In the genomic region with DNA sequence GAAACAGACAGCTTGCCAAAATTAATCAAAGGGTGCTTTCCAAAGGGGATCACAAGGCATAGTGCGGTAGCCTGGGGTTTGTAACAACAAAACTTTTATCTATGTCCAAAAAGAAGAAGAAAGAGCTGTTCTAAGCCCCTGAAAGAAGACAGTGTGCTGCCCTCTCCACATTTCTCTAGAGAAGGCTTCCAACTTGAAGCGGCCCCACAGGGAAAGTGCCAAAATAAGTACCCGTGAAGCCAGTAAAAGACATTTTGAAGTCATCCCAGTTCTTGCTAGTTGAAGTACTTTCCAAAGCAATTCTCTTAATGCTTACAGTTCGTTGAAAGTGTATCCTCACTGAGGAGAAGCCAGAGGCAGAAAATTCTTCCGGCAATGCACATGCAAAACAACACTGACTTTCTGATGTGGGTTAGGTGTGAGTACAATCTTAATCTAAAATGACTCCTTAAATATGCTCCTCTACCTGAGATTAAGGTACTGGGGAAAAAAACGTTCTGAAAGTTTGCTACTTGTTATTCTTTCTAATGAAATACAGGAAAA, we compare ENCODE assay signal across 21 cellular contexts. TPM values are rescaled to one million over a fixed set of nuclear protein-coding genes. Genes with fewer than 3 reads are reported as not detected.
A peak's percentile ranks its signal among the peaks of the same experiment; 100 is the strongest.
DNase-seq lines count a peak whose midpoint lies in the region; ATAC-seq and TF ChIP-seq lines count a peak whose summit lies in the region.
"Had no signal": no experiment of that assay in that cellular context is flagged by ENCODE, and none has a peak within 500 bp of the region (broad histone marks: within the 10 kb centered on the region; RNA-seq: fewer than 3 reads in every experiment).

No MANE protein-coding gene starts in this region.

- H3K36me3 Mint-ChIP-seq in activated T-cell treated with anti-CD3 and anti-CD28 coated beads, Interleukin-2, amount 50 U/mL, for 24 hours (ENCODE audit: low read depth) = peaks cover 52% of the 10 kb centered on the region
- H3K36me3 Mint-ChIP-seq in activated T-helper 17 cell treated with anti-CD3 and anti-CD28 coated beads, Interleukin-2, amount 50 U/mL, for 72 hours (ENCODE audit: low read depth) = peaks cover 27% of the 10 kb centered on the region
- no peaks in the 10 kb centered on the region for H3K36me3 Mint-ChIP-seq in natural killer cell

- peaks cover 2% of the 10 kb centered on the region for H3K27me3 ChIP-seq in brain microvascular endothelial cell (replicated peaks)
- H3K27me3 ChIP-seq: vagina had no signal

- no peaks in the 10 kb centered on the region for H3K27me3 Mint-ChIP-seq in activated T-cell treated with anti-CD3 and anti-CD28 coated beads, Interleukin-2, amount 50 U/mL, for 24 hours
- H3K27me3 Mint-ChIP-seq in activated T-helper 17 cell treated with anti-CD3 and anti-CD28 coated beads, Interleukin-2, amount 50 U/mL, for 72 hours = no peaks in the 10 kb centered on the region
- no peaks in the 10 kb centered on the region for H3K27me3 Mint-ChIP-seq in natural killer cell (ENCODE audit: low read depth in 2 of 2)

- in situ Hi-C loops in GM18951 (cut with MboI; ENCODE audit: low sequenced_read_pairs, unreplicated experiment) (no loop called here), brain microvascular endothelial cell (cut with HindIII; ENCODE audit: low pct_ligation_motif_present, low sequenced_read_pairs) (no loop called here)

- no peaks in the 10 kb centered on the region for H3K36me3 ChIP-seq in brain microvascular endothelial cell (replicated peaks)
- H3K36me3 ChIP-seq: esophagus squamous epithelium, vagina had no signal

- peaks cover 93% of the 10 kb centered on the region for H3K4me1 Mint-ChIP-seq in activated T-cell treated with anti-CD3 and anti-CD28 coated beads, Interleukin-2, amount 50 U/mL, for 24 hours (ENCODE audit: low read depth)
- H3K4me1 Mint-ChIP-seq in activated T-helper 17 cell treated with anti-CD3 and anti-CD28 coated beads, Interleukin-2, amount 50 U/mL, for 72 hours = peaks cover 53% of the 10 kb centered on the region
- peaks cover 48 to 65% of the 10 kb centered on the region in 2 donors for H3K4me1 Mint-ChIP-seq in natural killer cell

- no peak for DNase-seq in activated T-cell treated with anti-CD3 and anti-CD28 coated beads, Interleukin-2, amount 50 U/mL, for 24 hours
- DNase-seq in activated T-cell treated with anti-CD3 and anti-CD28 coated beads, Interleukin-2, amount 50 U/mL, for 1 hour = no peak
- no peak for DNase-seq in natural killer cell
- no peak for DNase-seq in brain microvascular endothelial cell
- DNase-seq in activated gamma-delta T cell (lab: John Stamatoyannopoulos, UW) = no peak
- DNase-seq: activated gamma-delta T cell treated with Interleukin-2 at 50 U/mL for 16 hours; esophagus squamous epithelium; GOT3; head of caudate nucleus; mesendoderm; NCI-H1092 treated with DMSO at 0.1 percent for 48 hours; NK-92 treated with Interleukin-12 subunit alpha and Interleukin-12 subunit beta, amount 100 ng/mL, for 24 hours; retina; T-helper 9 cell had no signal

- intact Hi-C loops in natural killer cell (cut with micrococcal nuclease) = no loop called here

- TF ChIP-seq POLR2A in GM18951 (IDR thresholded peaks at IDR 0.05; ENCODE audit: extremely low read depth, insufficient read depth, insufficient read length) = peak; percentile 26

- no peak for ATAC-seq in activated T-helper 17 cell treated with anti-CD3 and anti-CD28 coated beads, Interleukin-2, amount 50 U/mL, for 72 hours (replicated peaks)
- no peak for ATAC-seq in natural killer cell
- no peak for ATAC-seq in HG03135 (IDR thresholded peaks at IDR 0.05; ENCODE audit: unreplicated experiment)

- no peak for TF ChIP-seq CTCF in natural killer cell (IDR thresholded peaks at IDR 0.05)
- no peak for TF ChIP-seq CTCF in brain microvascular endothelial cell (IDR thresholded peaks at IDR 0.05; ENCODE audit: low read depth, low read length, missing control alignments)

- no peak overlapping the region for H3K27ac ChIP-seq in brain microvascular endothelial cell
- H3K27ac ChIP-seq: vagina had no signal

- peak overlapping the region; percentile 98 for H3K27ac Mint-ChIP-seq in activated T-cell treated with anti-CD3 and anti-CD28 coated beads, Interleukin-2, amount 50 U/mL, for 24 hours
- peak overlapping the region; percentile 99 for H3K27ac Mint-ChIP-seq in activated T-helper 17 cell treated with anti-CD3 and anti-CD28 coated beads, Interleukin-2, amount 50 U/mL, for 72 hours
- peak overlapping the region; percentile 45 to 57 for H3K27ac Mint-ChIP-seq in natural killer cell

- peaks cover 2% of the 10 kb centered on the region for H3K9me3 Mint-ChIP-seq in activated T-cell treated with anti-CD3 and anti-CD28 coated beads, Interleukin-2, amount 50 U/mL, for 24 hours
- no peaks in the 10 kb centered on the region for H3K9me3 Mint-ChIP-seq in activated T-helper 17 cell treated with anti-CD3 and anti-CD28 coated beads, Interleukin-2, amount 50 U/mL, for 72 hours
- H3K9me3 Mint-ChIP-seq in natural killer cell = no peaks in the 10 kb centered on the region

- H3K4me3 ChIP-seq in brain microvascular endothelial cell (ENCODE audit: low read depth, low read length) = no peak overlapping the region
- H3K4me3 ChIP-seq: esophagus squamous epithelium, vagina had no signal

- H3K4me3 Mint-ChIP-seq in activated T-cell treated with anti-CD3 and anti-CD28 coated beads, Interleukin-2, amount 50 U/mL, for 24 hours = peak overlapping the region; percentile 81
- peak overlapping the region; percentile 87 for H3K4me3 Mint-ChIP-seq in activated T-helper 17 cell treated with anti-CD3 and anti-CD28 coated beads, Interleukin-2, amount 50 U/mL, for 72 hours
- H3K4me3 Mint-ChIP-seq in natural killer cell = peak overlapping the region; percentile 2

RNA-seq across cellular contexts. Expression of gene GPR15, which starts 21.3 kb away (rescaled TPM):
- 10 to 100 TPM; 24.0 to 52.1 TPM for total RNA-seq in activated T-helper 17 cell treated with anti-CD3 and anti-CD28 coated beads, Interleukin-2, amount 50 U/mL, for 72 hours
- total RNA-seq in natural killer cell = 10 to 100 TPM in 1 of 3 donors, 1 to 10 TPM in 1, under 1 TPM in 1; 0.97 to 32.8 (median 1.5) TPM
- total RNA-seq: A673, bronchial epithelial cell, Daoy had no signal

RNA-seq across cellular contexts. Expression of gene CLDND1, which starts 30.4 kb away (rescaled TPM):
- total RNA-seq in activated T-helper 17 cell treated with anti-CD3 and anti-CD28 coated beads, Interleukin-2, amount 50 U/mL, for 72 hours = 100 to 1,000 TPM; 300 to 381 TPM
- 100 to 1,000 TPM; 175 to 220 (median 219) TPM for total RNA-seq in natural killer cell

RNA-seq across cellular contexts. Expression of gene CPOX, which starts 40.3 kb away (rescaled TPM):
- 10 to 100 TPM; 64.2 to 75.9 TPM for total RNA-seq in activated T-helper 17 cell treated with anti-CD3 and anti-CD28 coated beads, Interleukin-2, amount 50 U/mL, for 72 hours
- 10 to 100 TPM in 2 of 3 donors, 1 to 10 TPM in 1; 7.6 to 12.7 (median 12.2) TPM for total RNA-seq in natural killer cell

RNA-seq across cellular contexts. Expression of gene OR5K2, which starts 55.6 kb away (rescaled TPM):
- total RNA-seq in activated T-helper 17 cell treated with anti-CD3 and anti-CD28 coated beads, Interleukin-2, amount 50 U/mL, for 72 hours = not detected
- not detected for total RNA-seq in natural killer cell
- total RNA-seq: A673, bronchial epithelial cell, Daoy, esophagus squamous epithelium, vagina had no signal

Comparison
In these comparisons a context has a peak if more than half of its experiments do, and no peak if none do; other contexts are left out.
1. H3K4me3 Mint-ChIP-seq: peak in every context shown above with its lines; median percentile 87 in activated T-helper 17 cell treated with anti-CD3 and anti-CD28 coated beads, Interleukin-2, amount 50 U/mL, for 72 hours; 81 in activated T-cell treated with anti-CD3 and anti-CD28 coated beads, Interleukin-2, amount 50 U/mL, for 24 hours; 2 in natural killer cell.
2. RNA of gene CPOX, which starts 40.3 kb away (total RNA-seq): 64.2 to 75.9 TPM in activated T-helper 17 cell treated with anti-CD3 and anti-CD28 coated beads, Interleukin-2, amount 50 U/mL, for 72 hours; 7.6 to 12.7 TPM in natural killer cell; every median in the first group is over 4 times any median in the second.
3. Peak in every context shown above with its lines, with median percentiles within 50 percentile points of each other: H3K27ac Mint-ChIP-seq.